8 cellular contexts compared by ENCODE assay signal in genomic region chr3:15982667-15983145, GRCh38.
DNase-seq lines count a peak whose midpoint lies in the region; ATAC-seq and TF ChIP-seq lines count a peak whose summit lies in the region.

No MANE protein-coding gene starts in this region.

- TF ChIP-seq CTCF in RWPE2 (IDR thresholded peaks at IDR 0.05; ENCODE audit: poor library complexity, severe bottlenecking) (no peak), fibroblast of villous mesenchyme (IDR thresholded peaks at IDR 0.05; ENCODE audit: insufficient read depth, low read depth, low read length) (no peak)

- no peak overlapping the region for H3K4me3 ChIP-seq in RWPE2 (ENCODE audit: severe bottlenecking)
- H3K4me3 ChIP-seq in fibroblast of villous mesenchyme (ENCODE audit: low read depth, low read length), result no peak overlapping the region

- H3K27ac ChIP-seq in RWPE2 (ENCODE audit: poor library complexity, severe bottlenecking), result peak overlapping the region; percentile 93

- H3K4me1 ChIP-seq in RWPE2 (ENCODE audit: insufficient read depth, poor library complexity, severe bottlenecking), result peaks cover 21% of the 10 kb centered on the region

- H3K36me3 ChIP-seq in RWPE2 (ENCODE audit: low read depth), result no peaks in the 10 kb centered on the region

- intact Hi-C loops in sciatic nerve (cut with DNase I), result no loop called here

- ATAC-seq in RWPE2 (ENCODE audit: low read depth) (peak; percentile 98), sciatic nerve (peak; percentile 51), GM18520 (IDR thresholded peaks at IDR 0.05; ENCODE audit: unreplicated experiment) (no peak)
- ATAC-seq in activated CD4-positive, CD25-positive, alpha-beta regulatory T cell treated with anti-CD3 and anti-CD28 coated beads, Interleukin-2, amount 50 U/mL, for 24 hours, result no peak

- H3K27me3 ChIP-seq in RWPE2 (ENCODE audit: insufficient read depth, poor library complexity, severe bottlenecking), result no peaks in the 10 kb centered on the region

- DNase-seq in GM04504 (ENCODE audit: low read depth) (peak; percentile 89), RWPE2 (ENCODE audit: low spot score) (peak; percentile 90), fibroblast of villous mesenchyme (ENCODE audit: low read depth) (peak; percentile 79), sciatic nerve (ENCODE audit: low spot score) (no peak), GM19238 (ENCODE audit: insufficient read length, low spot score) (no peak), KG1 (lab: John Stamatoyannopoulos, UW) (no peak)

- no peaks in the 10 kb centered on the region for H3K9me3 ChIP-seq in RWPE2 (ENCODE audit: severe bottlenecking)

Comparison
In these comparisons a context has a peak if more than half of its experiments do, and no peak if none do; other contexts are left out.
1. DNase-seq: peak in GM04504 (single experiment), RWPE2 (single experiment) and fibroblast of villous mesenchyme (single experiment); none in sciatic nerve (single experiment), GM19238 (single experiment) and KG1 (single experiment).
2. ATAC-seq: peak in RWPE2 (single experiment) and sciatic nerve (single experiment); none in activated CD4-positive, CD25-positive, alpha-beta regulatory T cell treated with anti-CD3 and anti-CD28 coated beads, Interleukin-2, amount 50 U/mL, for 24 hours (0 of 2) and GM18520 (single experiment).